ENCODE assay signal across 12 cellular contexts in the genomic region with DNA sequence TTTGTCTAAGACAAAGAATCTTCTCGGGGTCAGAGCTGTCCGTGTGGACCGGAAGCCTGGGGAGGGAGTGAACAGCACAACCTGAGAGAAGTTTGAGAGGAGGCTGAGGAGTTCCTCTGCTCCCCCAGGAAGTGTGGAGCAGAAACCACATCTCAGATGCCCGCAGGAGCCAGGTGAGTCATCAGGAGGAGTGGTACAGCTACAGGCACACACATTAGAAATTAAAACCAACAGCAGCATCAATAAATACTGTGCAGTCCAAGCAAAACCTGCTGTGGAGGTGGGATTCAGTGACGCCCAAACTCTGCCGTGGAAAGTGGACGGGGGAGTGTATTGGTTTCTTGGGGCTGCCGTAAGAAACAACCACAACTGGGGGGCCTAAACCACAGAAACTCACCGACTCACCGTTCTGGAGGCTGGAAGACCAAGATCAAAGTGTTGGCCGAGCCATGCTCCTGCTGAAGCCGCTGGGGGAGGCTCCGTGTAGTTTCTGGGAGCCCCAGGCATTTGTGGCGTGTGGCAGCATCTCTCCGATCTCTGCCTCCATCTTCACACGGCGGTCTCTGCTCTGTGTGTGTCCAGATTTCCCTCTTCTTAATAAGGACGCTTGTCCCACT. TPM values are rescaled to one million over a fixed set of nuclear protein-coding genes. Genes with fewer than 3 reads are reported as not detected.
DNase-seq lines count a peak whose midpoint lies in the region; ATAC-seq and TF ChIP-seq lines count a peak whose summit lies in the region.
"Had no signal": no experiment of that assay in that cellular context is flagged by ENCODE, and none has a peak within 500 bp of the region (broad histone marks: within the 10 kb centered on the region; RNA-seq: fewer than 3 reads in every experiment).

No MANE protein-coding gene starts in this region.

- POLR2A ChIA-PET in RWPE1 (lab: Yijun Ruan, JAX; ENCODE audit: low non-redundant PET), result no interaction called here

- H2BK5ac ChIP-seq in neuronal stem cell (ENCODE audit: low read length), result no peak overlapping the region

- H2AFZ ChIP-seq in neuronal stem cell (ENCODE audit: low read length), result no peak overlapping the region

- H3K4me1 Mint-ChIP-seq in HFFc6 (ENCODE audit: low read depth), result peaks cover 21% of the 10 kb centered on the region
- peaks cover 9% of the 10 kb centered on the region for H3K4me1 Mint-ChIP-seq in dendritic cell treated with granulocyte-macrophage colony-stimulating factor and Interleukin-4, amounts not matched to agents 40 ng/mL and 50 ng/mL, for 4 days (ENCODE audit: low read depth)
- peaks cover 0 to 4% of the 10 kb centered on the region in 2 donors for H3K4me1 Mint-ChIP-seq in effector memory CD8-positive, alpha-beta T cell (ENCODE audit: low read depth in 2 of 2)
- H3K4me1 Mint-ChIP-seq: activated naive CD8-positive, alpha-beta T cell treated with anti-CD3 and anti-CD28 coated beads for 36 hours; CD4-positive, CD25-positive, alpha-beta regulatory T cell had no signal

- peaks cover 7% of the 10 kb centered on the region for H3K36me3 Mint-ChIP-seq in HFFc6 (ENCODE audit: low read depth)
- H3K36me3 Mint-ChIP-seq in dendritic cell treated with granulocyte-macrophage colony-stimulating factor and Interleukin-4, amounts not matched to agents 40 ng/mL and 50 ng/mL, for 4 days (ENCODE audit: low read depth), result no peaks in the 10 kb centered on the region
- peaks cover 27% of the 10 kb centered on the region for H3K36me3 Mint-ChIP-seq in effector memory CD8-positive, alpha-beta T cell (ENCODE audit: insufficient read depth)

- no peak overlapping the region for H3K23ac ChIP-seq in neuronal stem cell (ENCODE audit: low read depth, low read length, poor library complexity)

- no peak for ATAC-seq in effector memory CD8-positive, alpha-beta T cell (replicated peaks)
- ATAC-seq in upper lobe of right lung, result no peak

- H3K27ac Mint-ChIP-seq in HFFc6, result no peak overlapping the region
- peak overlapping the region; percentile 47 for H3K27ac Mint-ChIP-seq in dendritic cell treated with granulocyte-macrophage colony-stimulating factor and Interleukin-4, amounts not matched to agents 40 ng/mL and 50 ng/mL, for 4 days
- no peak overlapping the region for H3K27ac Mint-ChIP-seq in effector memory CD8-positive, alpha-beta T cell
- H3K27ac Mint-ChIP-seq: activated naive CD8-positive, alpha-beta T cell treated with anti-CD3 and anti-CD28 coated beads for 36 hours had no signal

- no peak overlapping the region for H3K4me2 ChIP-seq in neuronal stem cell (ENCODE audit: insufficient read depth, low read length, poor library complexity, severe bottlenecking)

- DNase-seq in HFFc6 (peak; percentile 21), RWPE1 (ENCODE audit: low spot score) (peak; percentile 62), neuronal stem cell (ENCODE audit: low spot score) (no peak), erythroblast (lab: John Stamatoyannopoulos, UW) (no peak), upper lobe of right lung (no peak)
- DNase-seq in effector memory CD8-positive, alpha-beta T cell, result no peak
- DNase-seq: NCI-H1436 treated with DMSO at 0.1 percent for 48 hours had no signal

- TF ChIP-seq CTCF in HFFc6 (IDR thresholded peaks at IDR 0.05) (no peak), RWPE1 (conservative IDR thresholded peaks at IDR 0.05; ENCODE audit: low read depth) (no peak), upper lobe of right lung (IDR thresholded peaks at IDR 0.05) (no peak)

- no peak overlapping the region for H3K4me3 Mint-ChIP-seq in HFFc6
- H3K4me3 Mint-ChIP-seq in dendritic cell treated with granulocyte-macrophage colony-stimulating factor and Interleukin-4, amounts not matched to agents 40 ng/mL and 50 ng/mL, for 4 days, result no peak overlapping the region
- no peak overlapping the region for H3K4me3 Mint-ChIP-seq in effector memory CD8-positive, alpha-beta T cell
- H3K4me3 Mint-ChIP-seq: activated naive CD8-positive, alpha-beta T cell treated with anti-CD3 and anti-CD28 coated beads for 36 hours; CD4-positive, CD25-positive, alpha-beta regulatory T cell; naive B cell had no signal

- TF ChIP-seq POLR2A in erythroblast (IDR thresholded peaks at IDR 0.05; ENCODE audit: low read length), result no peak

- H3K27ac ChIP-seq in RWPE1 (peak overlapping the region; percentile 37), neuronal stem cell (replicated peaks; ENCODE audit: low read length) (no peak overlapping the region), upper lobe of right lung (no peak overlapping the region)
- H3K27ac ChIP-seq: colonic mucosa had no signal

- H4K91ac ChIP-seq in neuronal stem cell (ENCODE audit: low read depth, low read length, poor library complexity), result no peak overlapping the region

- H2BK12ac ChIP-seq in neuronal stem cell (ENCODE audit: low read length), result no peak overlapping the region

- no peak overlapping the region for H4K8ac ChIP-seq in neuronal stem cell (ENCODE audit: low read depth, low read length)

- no peak overlapping the region for H2AK5ac ChIP-seq in neuronal stem cell (ENCODE audit: low read depth, low read length)

- peak overlapping the region; percentile 16 for H3K18ac ChIP-seq in neuronal stem cell (ENCODE audit: low read length)

- intact Hi-C loops in dendritic cell treated with granulocyte-macrophage colony-stimulating factor and Interleukin-4, amounts not matched to agents 40 ng/mL and 50 ng/mL, for 4 days (cut with micrococcal nuclease), result loop anchor here (5.0 kb wide), 1 partner anchor 401 kb away; no protein-coding TSS in a partner anchor
- intact Hi-C loops in upper lobe of right lung (cut with DNase I), result no loop called here

- H2BK120ac ChIP-seq in neuronal stem cell (ENCODE audit: low read depth, low read length), result no peak overlapping the region

- no CpG with 5 or more reads among the region's 18 CpGs for WGBS in neuronal stem cell (ENCODE audit: extremely low coverage in 2 of 2, insufficient read length in 2 of 2, insufficient replicate concordance in 1 of 2), 2 donors

- H3K4me3 ChIP-seq in neuronal stem cell (ENCODE audit: low read length in 2 of 2), result no peak overlapping the region
- H3K4me3 ChIP-seq in upper lobe of right lung, result no peak overlapping the region
- H3K4me3 ChIP-seq: colonic mucosa had no signal

- H3K27me3 ChIP-seq in neuronal stem cell (ENCODE audit: control insufficient read depth in 3 of 3, insufficient read depth in 3 of 3, low read depth in 1 of 3, low read length in 3 of 3), result no peaks in the 10 kb centered on the region
- no peaks in the 10 kb centered on the region for H3K27me3 ChIP-seq in upper lobe of right lung
- H3K27me3 ChIP-seq: colonic mucosa had no signal

- H3K9me3 ChIP-seq in neuronal stem cell (replicated peaks in 1 of 2; ENCODE audit: control insufficient read depth in 2 of 2, insufficient read depth in 1 of 2, low read depth in 1 of 2, low read length in 2 of 2) (peaks cover 0 to 5% of the 10 kb centered on the region in 2 donors), upper lobe of right lung (no peaks in the 10 kb centered on the region)
- H3K9me3 ChIP-seq: colonic mucosa had no signal

- H3K14ac ChIP-seq in neuronal stem cell (ENCODE audit: low read length), result no peak overlapping the region

- H3K9me3 Mint-ChIP-seq in HFFc6, result no peaks in the 10 kb centered on the region
- no peaks in the 10 kb centered on the region for H3K9me3 Mint-ChIP-seq in dendritic cell treated with granulocyte-macrophage colony-stimulating factor and Interleukin-4, amounts not matched to agents 40 ng/mL and 50 ng/mL, for 4 days
- H3K9me3 Mint-ChIP-seq in effector memory CD8-positive, alpha-beta T cell, result no peaks in the 10 kb centered on the region
- H3K9me3 Mint-ChIP-seq: activated naive CD8-positive, alpha-beta T cell treated with anti-CD3 and anti-CD28 coated beads for 36 hours; CD4-positive, CD25-positive, alpha-beta regulatory T cell; naive B cell had no signal

- H3K36me3 ChIP-seq in neuronal stem cell (replicated peaks in 1 of 2; ENCODE audit: control insufficient read depth in 2 of 2, insufficient read depth in 2 of 2, low read length in 2 of 2), result peaks cover 0 to 42% of the 10 kb centered on the region in 2 donors
- H3K36me3 ChIP-seq in upper lobe of right lung, result peaks cover 39% of the 10 kb centered on the region
- H3K36me3 ChIP-seq: colonic mucosa had no signal

- CTCF ChIA-PET in RWPE1 (lab: Yijun Ruan, JAX), result interaction anchor here (0.5 to 3.2 kb wide), 8 partner anchors 16 to 839 kb away, joined by 3 to 25 read pairs (median 5); partner anchors contain the start of gene NOD1

- H2BK15ac ChIP-seq in neuronal stem cell (ENCODE audit: low read length), result no peak overlapping the region

- no peaks in the 10 kb centered on the region for H3K27me3 Mint-ChIP-seq in HFFc6 (ENCODE audit: insufficient read depth)
- H3K27me3 Mint-ChIP-seq in dendritic cell treated with granulocyte-macrophage colony-stimulating factor and Interleukin-4, amounts not matched to agents 40 ng/mL and 50 ng/mL, for 4 days, result no peaks in the 10 kb centered on the region
- no peaks in the 10 kb centered on the region for H3K27me3 Mint-ChIP-seq in effector memory CD8-positive, alpha-beta T cell
- H3K27me3 Mint-ChIP-seq: activated naive CD8-positive, alpha-beta T cell treated with anti-CD3 and anti-CD28 coated beads for 36 hours; CD4-positive, CD25-positive, alpha-beta regulatory T cell; naive B cell had no signal

- H3K4ac ChIP-seq in neuronal stem cell (ENCODE audit: low read length), result no peak overlapping the region

- no peak overlapping the region for H3K9ac ChIP-seq in neuronal stem cell (ENCODE audit: low read depth, low read length, poor library complexity)

- H3K4me1 ChIP-seq in neuronal stem cell (ENCODE audit: control insufficient read depth in 2 of 2, insufficient read depth in 1 of 2, low read depth in 1 of 2, low read length in 2 of 2) (peaks cover 4% of the 10 kb centered on the region in 2 donors), upper lobe of right lung (peaks cover 5% of the 10 kb centered on the region)
- H3K4me1 ChIP-seq: colonic mucosa had no signal

- H3K79me1 ChIP-seq in neuronal stem cell (ENCODE audit: low read depth, low read length), result no peaks in the 10 kb centered on the region

RNA-seq across cellular contexts. Expression of gene GARS1, which starts 31.2 kb away (rescaled TPM):
- 100 to 1,000 TPM; 258 to 330 (median 271) TPM for total RNA-seq in HFFc6 (2021; fragmentation: NEBNext Ultra II Directional; extraction: Animal tissue kit (Norgen Biotek cat#: 25700))
- polyA plus RNA-seq in neuronal stem cell (2013, experiment 1 of 2), result 102 TPM
- 101 TPM for polyA plus RNA-seq in neuronal stem cell (2013, experiment 2 of 2)
- total RNA-seq in upper lobe of right lung, result 68.4 TPM

RNA-seq across cellular contexts. Expression of gene GGCT, which starts 58.8 kb away (rescaled TPM):
- total RNA-seq in HFFc6 (2021; fragmentation: NEBNext Ultra II Directional; extraction: Animal tissue kit (Norgen Biotek cat#: 25700)), result 10 to 100 TPM; 16.1 to 25.6 (median 21.1) TPM
- 84.3 TPM for polyA plus RNA-seq in neuronal stem cell (2013, experiment 1 of 2)
- polyA plus RNA-seq in neuronal stem cell (2013, experiment 2 of 2), result 85.9 TPM
- 25.6 TPM for total RNA-seq in upper lobe of right lung

Comparison
In these comparisons a context has a peak if more than half of its experiments do, and no peak if none do; other contexts are left out.
1. DNase-seq: peak in HFFc6 (single experiment) and RWPE1 (single experiment); none in neuronal stem cell (single experiment), erythroblast (0 of 2), effector memory CD8-positive, alpha-beta T cell (0 of 3) and upper lobe of right lung (single experiment).